In genomic region chr12:3933819-3934192, GRCh38 we compare ENCODE assay signal across 27 cellular contexts.
A peak's percentile ranks its signal among the peaks of the same experiment; 100 is the strongest.
DNase-seq lines count a peak whose midpoint lies in the region; ATAC-seq and TF ChIP-seq lines count a peak whose summit lies in the region.
"Had no signal": no experiment of that assay in that cellular context is flagged by ENCODE, and none has a peak within 500 bp of the region (broad histone marks: within the 10 kb centered on the region; RNA-seq: fewer than 3 reads in every experiment).

No MANE protein-coding gene starts in this region.

- no peaks in the 10 kb centered on the region for H3K36me3 ChIP-seq in upper lobe of left lung
- H3K36me3 ChIP-seq: ascending aorta; BLaER1 treated with 17β-estradiol and CSF1 and Interleukin-3, amounts not matched to agents 10 nM and 100 nM; cardiac muscle cell; SJSA1; tibial artery had no signal

- no peaks in the 10 kb centered on the region for H3K9me3 ChIP-seq in upper lobe of left lung
- H3K9me3 ChIP-seq: ascending aorta, tibial artery had no signal

- H3K4me1 Mint-ChIP-seq in activated naive CD4-positive, alpha-beta T cell treated with anti-CD3 and anti-CD28 coated beads for 36 hours (ENCODE audit: low read depth): peaks cover 52% of the 10 kb centered on the region
- peaks cover 61% of the 10 kb centered on the region for H3K4me1 Mint-ChIP-seq in activated naive CD8-positive, alpha-beta T cell (ENCODE audit: low read depth)
- peaks cover 60% of the 10 kb centered on the region for H3K4me1 Mint-ChIP-seq in stimulated activated naive CD8-positive, alpha-beta T cell treated with anti-CD3 and anti-CD28 coated beads, Interleukin-15, amount 100 ng/mL, for 72 hours

- intact Hi-C loops in activated naive CD4-positive, alpha-beta T cell treated with anti-CD3 and anti-CD28 coated beads for 36 hours (cut with micrococcal nuclease): loop anchor here (2.0 kb wide), 1 partner anchor 29 kb away; no protein-coding TSS in a partner anchor

- no peak overlapping the region for H3K27ac ChIP-seq in upper lobe of left lung
- H3K27ac ChIP-seq: ascending aorta; BLaER1 treated with 17β-estradiol and CSF1 and Interleukin-3, amounts not matched to agents 10 nM and 100 nM; cardiac muscle cell; coronary artery; SJSA1; skin epidermis; tibial artery had no signal

- 54 to 64% methylated on average over 1 of the region's 1 CpG for WGBS in upper lobe of left lung, 2 donors

- H3K4me3 ChIP-seq in Jurkat, Clone E6-1 (ENCODE audit: low read length): peak overlapping the region; percentile 21
- H3K4me3 ChIP-seq in upper lobe of left lung: no peak overlapping the region
- H3K4me3 ChIP-seq: ascending aorta; BLaER1 treated with 17β-estradiol and CSF1 and Interleukin-3, amounts not matched to agents 10 nM and 100 nM; cardiac muscle cell; coronary artery; SJSA1; skin epidermis; tibial artery had no signal

- CTCF ChIA-PET in activated naive CD4-positive, alpha-beta T cell treated with anti-CD3 and anti-CD28 coated beads for 36 hours (lab: Charles Lee): interaction anchor here (0.9 to 1.7 kb wide), 4 partner anchors 9 to 48 kb away, joined by 3 to 8 read pairs (median 5); no protein-coding TSS in a partner anchor

- no peaks in the 10 kb centered on the region for H3K36me3 Mint-ChIP-seq in activated naive CD4-positive, alpha-beta T cell treated with anti-CD3 and anti-CD28 coated beads for 36 hours (ENCODE audit: low read depth)
- H3K36me3 Mint-ChIP-seq in activated naive CD8-positive, alpha-beta T cell: peaks cover 4% of the 10 kb centered on the region
- H3K36me3 Mint-ChIP-seq: natural killer cell had no signal

- H3K27me3 Mint-ChIP-seq in activated naive CD4-positive, alpha-beta T cell treated with anti-CD3 and anti-CD28 coated beads for 36 hours (ENCODE audit: low read depth): no peaks in the 10 kb centered on the region
- H3K27me3 Mint-ChIP-seq in activated naive CD8-positive, alpha-beta T cell: no peaks in the 10 kb centered on the region
- peaks cover 17% of the 10 kb centered on the region for H3K27me3 Mint-ChIP-seq in stimulated activated naive CD8-positive, alpha-beta T cell treated with anti-CD3 and anti-CD28 coated beads, Interleukin-15, amount 100 ng/mL, for 72 hours

- no peaks in the 10 kb centered on the region for H3K9me3 Mint-ChIP-seq in activated naive CD4-positive, alpha-beta T cell treated with anti-CD3 and anti-CD28 coated beads for 36 hours
- H3K9me3 Mint-ChIP-seq in activated naive CD8-positive, alpha-beta T cell (ENCODE audit: low read depth): no peaks in the 10 kb centered on the region
- H3K9me3 Mint-ChIP-seq in stimulated activated naive CD8-positive, alpha-beta T cell treated with anti-CD3 and anti-CD28 coated beads, Interleukin-15, amount 100 ng/mL, for 72 hours: no peaks in the 10 kb centered on the region
- H3K9me3 Mint-ChIP-seq: effector memory CD8-positive, alpha-beta T cell; natural killer cell had no signal

- no peak for DNase-seq in activated naive CD4-positive, alpha-beta T cell treated with anti-CD3 and anti-CD28 coated beads for 36 hours
- no peak for DNase-seq in activated naive CD4-positive, alpha-beta T cell (lab: John Stamatoyannopoulos, UW)
- DNase-seq in Jurkat, Clone E6-1 (ENCODE audit: low read depth, low spot score): no peak
- DNase-seq in stimulated activated naive CD8-positive, alpha-beta T cell treated with anti-CD3 and anti-CD28 coated beads, Interleukin-15, amount 100 ng/mL, for 72 hours: no peak
- DNase-seq in upper lobe of left lung: no peak
- DNase-seq: activated CD4-positive, CD25-positive, alpha-beta regulatory T cell treated with anti-CD3 and anti-CD28 coated beads, Interleukin-2, amount 50 U/mL, for 72 hours; activated gamma-delta T cell treated with Interleukin-2 at 50 U/mL for 16 hours; effector memory CD8-positive, alpha-beta T cell; erythroblast; Karpas-422; midbrain; natural killer cell; NCI-H1436 treated with DMSO at 0.1 percent for 48 hours; NCI-H2107; NCI-H446; NCI-H82; retina; RPMI8226; tibial artery had no signal

- no peaks in the 10 kb centered on the region for H3K27me3 ChIP-seq in upper lobe of left lung
- H3K27me3 ChIP-seq: ascending aorta; BLaER1 treated with 17β-estradiol and CSF1 and Interleukin-3, amounts not matched to agents 10 nM and 100 nM; cardiac muscle cell had no signal

- no peak for TF ChIP-seq EP300 in upper lobe of left lung (IDR thresholded peaks at IDR 0.05)

- H3K4me1 ChIP-seq in upper lobe of left lung: no peaks in the 10 kb centered on the region
- H3K4me1 ChIP-seq: ascending aorta, SJSA1, tibial artery had no signal

- H3K4me3 Mint-ChIP-seq in activated naive CD4-positive, alpha-beta T cell treated with anti-CD3 and anti-CD28 coated beads for 36 hours: peak overlapping the region; percentile 28
- peak overlapping the region; percentile 57 for H3K4me3 Mint-ChIP-seq in activated naive CD8-positive, alpha-beta T cell
- H3K4me3 Mint-ChIP-seq in stimulated activated naive CD8-positive, alpha-beta T cell treated with anti-CD3 and anti-CD28 coated beads, Interleukin-15, amount 100 ng/mL, for 72 hours: peak overlapping the region; percentile 42 to 59
- H3K4me3 Mint-ChIP-seq: natural killer cell had no signal

- no peak for ATAC-seq in stimulated activated naive CD8-positive, alpha-beta T cell treated with anti-CD3 and anti-CD28 coated beads, Interleukin-15, amount 100 ng/mL, for 72 hours
- ATAC-seq in upper lobe of left lung (ENCODE audit: low FRiP score in 2 of 2): no peak
- no peak for ATAC-seq in HG02938 (IDR thresholded peaks at IDR 0.05; ENCODE audit: unreplicated experiment)
- ATAC-seq: effector memory CD8-positive, alpha-beta T cell; natural killer cell had no signal

- TF ChIP-seq POLR2A in upper lobe of left lung (IDR thresholded peaks at IDR 0.05): no peak

- H3K27ac Mint-ChIP-seq in activated naive CD4-positive, alpha-beta T cell treated with anti-CD3 and anti-CD28 coated beads for 36 hours: peak overlapping the region; percentile 32
- peak overlapping the region; percentile 46 for H3K27ac Mint-ChIP-seq in activated naive CD8-positive, alpha-beta T cell
- peak overlapping the region in 1 of 2 donors; percentile 13 for H3K27ac Mint-ChIP-seq in stimulated activated naive CD8-positive, alpha-beta T cell treated with anti-CD3 and anti-CD28 coated beads, Interleukin-15, amount 100 ng/mL, for 72 hours
- H3K27ac Mint-ChIP-seq: effector memory CD8-positive, alpha-beta T cell; natural killer cell had no signal

- TF ChIP-seq CTCF in upper lobe of left lung (IDR thresholded peaks at IDR 0.05): no peak
